In the genomic region with DNA sequence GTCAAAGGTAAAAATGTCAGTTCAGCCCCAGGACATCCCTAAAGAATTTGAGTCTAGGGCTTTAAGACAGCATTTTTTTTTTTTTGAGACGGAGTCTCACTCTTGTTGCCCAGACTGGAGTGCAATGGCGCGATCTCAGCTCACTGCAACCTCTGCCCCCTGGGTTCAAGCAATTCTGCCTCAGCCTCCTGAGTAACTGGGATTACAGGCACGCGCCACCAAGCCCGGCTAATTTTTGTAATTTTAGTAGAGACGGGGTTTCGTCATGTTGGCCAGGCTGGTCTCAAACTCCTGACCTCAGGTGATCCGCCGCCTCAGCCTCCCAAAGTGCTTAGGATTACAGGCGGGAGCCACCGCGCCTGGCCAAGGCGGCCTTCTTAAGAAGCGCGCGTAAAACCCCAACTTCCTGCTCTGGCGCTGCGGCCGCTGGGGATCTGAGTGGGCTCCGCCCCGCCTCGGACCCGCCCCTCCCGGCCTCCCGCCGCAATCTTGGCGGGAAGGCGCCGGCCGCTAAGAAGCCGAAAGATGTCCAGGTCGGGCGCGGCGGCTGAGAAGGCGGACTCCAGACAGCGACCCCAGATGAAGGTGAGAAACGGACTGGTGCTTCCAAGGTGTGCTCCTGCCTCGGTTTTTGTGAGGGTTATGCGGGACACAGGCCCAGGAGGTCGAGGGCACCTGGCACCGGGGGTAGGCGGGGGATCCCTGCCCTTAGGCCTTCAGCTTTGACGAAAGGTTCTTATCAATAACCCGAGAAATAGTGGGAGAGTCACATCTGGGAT, we compare ENCODE assay signal across 1 cellular context.
A peak's percentile ranks its signal among the peaks of the same experiment; 100 is the strongest.
TF ChIP-seq lines count a peak whose summit lies in the region.
"Not testable (repeated sequence)": the region's sequence is repeated elsewhere in the genome, so short reads cannot be mapped to it uniquely, and the experiment has no call there.

Gene WDR76, plus strand, starts transcription at position 495 of the 779 bp plus-strand sequence. Its CDS starts 31 bp downstream, at position 526.

TF ChIP-seq in HepG2, 621 proteins besides CTCF, POLR2A, EP300 and RAD21 (continued from another document and continues in another):
- peak; percentile 88; the same call in 1 of the 2 replicates for TF ChIP-seq E2F2 (CRISPR knock-in tag; IDR thresholded peaks at IDR 0.05; ENCODE audit: borderline replicate concordance)
- TF ChIP-seq ZNF891 (CRISPR knock-in tag; IDR thresholded peaks at IDR 0.05), result peak; percentile 38; the same call in 1 of the 2 replicates
- peak; percentile 62 for TF ChIP-seq ZFY (CRISPR knock-in tag; IDR thresholded peaks at IDR 0.05)
- TF ChIP-seq ZNF605 (CRISPR knock-in tag; IDR thresholded peaks at IDR 0.05), result 0 out of 2 replicates have a peak, but pooled peaks have one; percentile 33
- 0 out of 2 replicates have a peak, but pooled peaks have one; percentile 24 for TF ChIP-seq ZBTB38 (CRISPR knock-in tag; IDR thresholded peaks at IDR 0.05)
- TF ChIP-seq, protein P1, sequence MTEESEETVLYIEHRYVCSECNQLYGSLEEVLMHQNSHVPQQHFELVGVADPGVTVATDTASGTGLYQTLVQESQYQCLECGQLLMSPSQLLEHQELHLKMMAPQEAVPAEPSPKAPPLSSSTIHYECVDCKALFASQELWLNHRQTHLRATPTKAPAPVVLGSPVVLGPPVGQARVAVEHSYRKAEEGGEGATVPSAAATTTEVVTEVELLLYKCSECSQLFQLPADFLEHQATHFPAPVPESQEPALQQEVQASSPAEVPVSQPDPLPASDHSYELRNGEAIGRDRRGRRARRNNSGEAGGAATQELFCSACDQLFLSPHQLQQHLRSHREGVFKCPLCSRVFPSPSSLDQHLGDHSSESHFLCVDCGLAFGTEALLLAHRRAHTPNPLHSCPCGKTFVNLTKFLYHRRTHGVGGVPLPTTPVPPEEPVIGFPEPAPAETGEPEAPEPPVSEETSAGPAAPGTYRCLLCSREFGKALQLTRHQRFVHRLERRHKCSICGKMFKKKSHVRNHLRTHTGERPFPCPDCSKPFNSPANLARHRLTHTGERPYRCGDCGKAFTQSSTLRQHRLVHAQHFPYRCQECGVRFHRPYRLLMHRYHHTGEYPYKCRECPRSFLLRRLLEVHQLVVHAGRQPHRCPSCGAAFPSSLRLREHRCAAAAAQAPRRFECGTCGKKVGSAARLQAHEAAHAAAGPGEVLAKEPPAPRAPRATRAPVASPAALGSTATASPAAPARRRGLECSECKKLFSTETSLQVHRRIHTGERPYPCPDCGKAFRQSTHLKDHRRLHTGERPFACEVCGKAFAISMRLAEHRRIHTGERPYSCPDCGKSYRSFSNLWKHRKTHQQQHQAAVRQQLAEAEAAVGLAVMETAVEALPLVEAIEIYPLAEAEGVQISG (CRISPR knock-in tag; IDR thresholded peaks at IDR 0.05), result peak; percentile 87
- peak; percentile 81 for TF ChIP-seq GABPB1 (CRISPR knock-in tag; IDR thresholded peaks at IDR 0.05)
- peak; percentile 29; the same call in 1 of the 2 replicates for TF ChIP-seq YEATS2 (CRISPR knock-in tag; IDR thresholded peaks at IDR 0.05; ENCODE audit: borderline replicate concordance)
- TF ChIP-seq, protein P2, sequence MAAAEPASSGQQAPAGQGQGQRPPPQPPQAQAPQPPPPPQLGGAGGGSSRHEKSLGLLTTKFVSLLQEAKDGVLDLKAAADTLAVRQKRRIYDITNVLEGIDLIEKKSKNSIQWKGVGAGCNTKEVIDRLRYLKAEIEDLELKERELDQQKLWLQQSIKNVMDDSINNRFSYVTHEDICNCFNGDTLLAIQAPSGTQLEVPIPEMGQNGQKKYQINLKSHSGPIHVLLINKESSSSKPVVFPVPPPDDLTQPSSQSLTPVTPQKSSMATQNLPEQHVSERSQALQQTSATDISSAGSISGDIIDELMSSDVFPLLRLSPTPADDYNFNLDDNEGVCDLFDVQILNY (CRISPR knock-in tag; conservative IDR thresholded peaks at IDR 0.05), result peak; percentile 57; the same call in 1 of the 2 replicates
- not testable (repeated sequence) for TF ChIP-seq GABPA (IDR thresholded peaks at IDR 0.05; ENCODE audit: low read depth, low read length)
- peak; percentile 52 for TF ChIP-seq GABPA (CRISPR knock-in tag; IDR thresholded peaks at IDR 0.05; ENCODE audit: low read depth)
- TF ChIP-seq PHF20 (CRISPR knock-in tag; IDR thresholded peaks at IDR 0.05), result 0 out of 2 replicates have a peak, but pooled peaks have one; percentile 48
- peak; percentile 50 for TF ChIP-seq KMT2A (CRISPR knock-in tag; IDR thresholded peaks at IDR 0.05)
- TF ChIP-seq TFDP1 (CRISPR knock-in tag; IDR thresholded peaks at IDR 0.05; ENCODE audit: borderline replicate concordance), result peak; percentile 84; the same call in 1 of the 2 replicates
- peak; percentile 65 for TF ChIP-seq SAP130 (CRISPR knock-in tag; IDR thresholded peaks at IDR 0.05; ENCODE audit: low read depth)
- TF ChIP-seq RXRA (CRISPR knock-in tag; IDR thresholded peaks at IDR 0.05), result 0 out of 2 replicates have a peak, but pooled peaks have one; percentile 24
- TF ChIP-seq ZNF607 (CRISPR knock-in tag; IDR thresholded peaks at IDR 0.05; ENCODE audit: borderline replicate concordance), result 0 out of 2 replicates have a peak, but pooled peaks have one; percentile 24
- TF ChIP-seq SP5 (CRISPR knock-in tag; IDR thresholded peaks at IDR 0.05; ENCODE audit: borderline replicate concordance, low read depth), result 0 out of 2 replicates have a peak, but pooled peaks have one; percentile 26
- TF ChIP-seq SKI (IDR thresholded peaks at IDR 0.05; ENCODE audit: partially characterized antibody), result peak; percentile 14
- peak; percentile 91 for TF ChIP-seq E2F1 (CRISPR knock-in tag; IDR thresholded peaks at IDR 0.05)
- peak; percentile 54; the same call in 1 of the 2 replicates for TF ChIP-seq NR0B2 (CRISPR knock-in tag; IDR thresholded peaks at IDR 0.05)
- TF ChIP-seq, protein P3, sequence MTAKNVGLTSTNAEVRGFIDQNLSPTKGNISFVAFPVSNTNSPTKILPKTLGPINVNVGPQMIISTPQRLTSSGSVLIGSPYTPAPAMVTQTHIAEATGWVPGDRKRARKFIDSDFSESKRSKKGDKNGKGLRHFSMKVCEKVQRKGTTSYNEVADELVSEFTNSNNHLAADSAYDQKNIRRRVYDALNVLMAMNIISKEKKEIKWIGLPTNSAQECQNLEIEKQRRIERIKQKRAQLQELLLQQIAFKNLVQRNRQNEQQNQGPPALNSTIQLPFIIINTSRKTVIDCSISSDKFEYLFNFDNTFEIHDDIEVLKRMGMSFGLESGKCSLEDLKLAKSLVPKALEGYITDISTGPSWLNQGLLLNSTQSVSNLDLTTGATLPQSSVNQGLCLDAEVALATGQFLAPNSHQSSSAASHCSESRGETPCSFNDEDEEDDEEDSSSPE (CRISPR knock-in tag; IDR thresholded peaks at IDR 0.05), result peak; percentile 90
- 0 out of 2 replicates have a peak, but pooled peaks have one; percentile 20 for TF ChIP-seq ZNF263 (CRISPR knock-in tag; IDR thresholded peaks at IDR 0.05)
- peak; percentile 30 for TF ChIP-seq ASH2L (IDR thresholded peaks at IDR 0.05; ENCODE audit: insufficient read length, low read depth, low read length)
- peak; percentile 37; the same call in 1 of the 2 replicates for TF ChIP-seq SPEN (CRISPR knock-in tag; IDR thresholded peaks at IDR 0.05; ENCODE audit: low read depth)
- peak; percentile 20; the same call in 1 of the 2 replicates for TF ChIP-seq TBX2 (CRISPR knock-in tag; IDR thresholded peaks at IDR 0.05; ENCODE audit: borderline replicate concordance)
- TF ChIP-seq GATAD1 (CRISPR knock-in tag; IDR thresholded peaks at IDR 0.05), result peak; percentile 68
- TF ChIP-seq, protein P4, sequence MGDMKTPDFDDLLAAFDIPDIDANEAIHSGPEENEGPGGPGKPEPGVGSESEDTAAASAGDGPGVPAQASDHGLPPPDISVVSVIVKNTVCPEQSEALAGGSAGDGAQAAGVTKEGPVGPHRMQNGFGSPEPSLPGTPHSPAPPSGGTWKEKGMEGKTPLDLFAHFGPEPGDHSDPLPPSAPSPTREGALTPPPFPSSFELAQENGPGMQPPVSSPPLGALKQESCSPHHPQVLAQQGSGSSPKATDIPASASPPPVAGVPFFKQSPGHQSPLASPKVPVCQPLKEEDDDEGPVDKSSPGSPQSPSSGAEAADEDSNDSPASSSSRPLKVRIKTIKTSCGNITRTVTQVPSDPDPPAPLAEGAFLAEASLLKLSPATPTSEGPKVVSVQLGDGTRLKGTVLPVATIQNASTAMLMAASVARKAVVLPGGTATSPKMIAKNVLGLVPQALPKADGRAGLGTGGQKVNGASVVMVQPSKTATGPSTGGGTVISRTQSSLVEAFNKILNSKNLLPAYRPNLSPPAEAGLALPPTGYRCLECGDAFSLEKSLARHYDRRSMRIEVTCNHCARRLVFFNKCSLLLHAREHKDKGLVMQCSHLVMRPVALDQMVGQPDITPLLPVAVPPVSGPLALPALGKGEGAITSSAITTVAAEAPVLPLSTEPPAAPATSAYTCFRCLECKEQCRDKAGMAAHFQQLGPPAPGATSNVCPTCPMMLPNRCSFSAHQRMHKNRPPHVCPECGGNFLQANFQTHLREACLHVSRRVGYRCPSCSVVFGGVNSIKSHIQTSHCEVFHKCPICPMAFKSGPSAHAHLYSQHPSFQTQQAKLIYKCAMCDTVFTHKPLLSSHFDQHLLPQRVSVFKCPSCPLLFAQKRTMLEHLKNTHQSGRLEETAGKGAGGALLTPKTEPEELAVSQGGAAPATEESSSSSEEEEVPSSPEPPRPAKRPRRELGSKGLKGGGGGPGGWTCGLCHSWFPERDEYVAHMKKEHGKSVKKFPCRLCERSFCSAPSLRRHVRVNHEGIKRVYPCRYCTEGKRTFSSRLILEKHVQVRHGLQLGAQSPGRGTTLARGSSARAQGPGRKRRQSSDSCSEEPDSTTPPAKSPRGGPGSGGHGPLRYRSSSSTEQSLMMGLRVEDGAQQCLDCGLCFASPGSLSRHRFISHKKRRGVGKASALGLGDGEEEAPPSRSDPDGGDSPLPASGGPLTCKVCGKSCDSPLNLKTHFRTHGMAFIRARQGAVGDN (CRISPR knock-in tag; IDR thresholded peaks at IDR 0.05), result peak; percentile 88
- TF ChIP-seq KMT2B (CRISPR knock-in tag; IDR thresholded peaks at IDR 0.05), result peak; percentile 34; the same call in 1 of the 2 replicates
- TF ChIP-seq RBFOX2 (IDR thresholded peaks at IDR 0.05; ENCODE audit: low read depth, low read length), result peak; percentile 57
- TF ChIP-seq ZNF792 (CRISPR knock-in tag; IDR thresholded peaks at IDR 0.05), result 0 out of 2 replicates have a peak, but pooled peaks have one; percentile 23
- TF ChIP-seq ZNF143 (CRISPR knock-in tag; IDR thresholded peaks at IDR 0.05), result peak; percentile 45; the same call in 1 of the 2 replicates
- TF ChIP-seq, protein P5, sequence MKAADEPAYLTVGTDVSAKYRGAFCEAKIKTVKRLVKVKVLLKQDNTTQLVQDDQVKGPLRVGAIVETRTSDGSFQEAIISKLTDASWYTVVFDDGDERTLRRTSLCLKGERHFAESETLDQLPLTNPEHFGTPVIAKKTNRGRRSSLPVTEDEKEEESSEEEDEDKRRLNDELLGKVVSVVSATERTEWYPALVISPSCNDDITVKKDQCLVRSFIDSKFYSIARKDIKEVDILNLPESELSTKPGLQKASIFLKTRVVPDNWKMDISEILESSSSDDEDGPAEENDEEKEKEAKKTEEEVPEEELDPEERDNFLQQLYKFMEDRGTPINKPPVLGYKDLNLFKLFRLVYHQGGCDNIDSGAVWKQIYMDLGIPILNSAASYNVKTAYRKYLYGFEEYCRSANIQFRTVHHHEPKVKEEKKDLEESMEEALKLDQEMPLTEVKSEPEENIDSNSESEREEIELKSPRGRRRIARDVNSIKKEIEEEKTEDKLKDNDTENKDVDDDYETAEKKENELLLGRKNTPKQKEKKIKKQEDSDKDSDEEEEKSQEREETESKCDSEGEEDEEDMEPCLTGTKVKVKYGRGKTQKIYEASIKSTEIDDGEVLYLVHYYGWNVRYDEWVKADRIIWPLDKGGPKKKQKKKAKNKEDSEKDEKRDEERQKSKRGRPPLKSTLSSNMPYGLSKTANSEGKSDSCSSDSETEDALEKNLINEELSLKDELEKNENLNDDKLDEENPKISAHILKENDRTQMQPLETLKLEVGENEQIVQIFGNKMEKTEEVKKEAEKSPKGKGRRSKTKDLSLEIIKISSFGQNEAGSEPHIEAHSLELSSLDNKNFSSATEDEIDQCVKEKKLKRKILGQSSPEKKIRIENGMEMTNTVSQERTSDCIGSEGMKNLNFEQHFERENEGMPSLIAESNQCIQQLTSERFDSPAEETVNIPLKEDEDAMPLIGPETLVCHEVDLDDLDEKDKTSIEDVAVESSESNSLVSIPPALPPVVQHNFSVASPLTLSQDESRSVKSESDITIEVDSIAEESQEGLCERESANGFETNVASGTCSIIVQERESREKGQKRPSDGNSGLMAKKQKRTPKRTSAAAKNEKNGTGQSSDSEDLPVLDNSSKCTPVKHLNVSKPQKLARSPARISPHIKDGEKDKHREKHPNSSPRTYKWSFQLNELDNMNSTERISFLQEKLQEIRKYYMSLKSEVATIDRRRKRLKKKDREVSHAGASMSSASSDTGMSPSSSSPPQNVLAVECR (CRISPR knock-in tag; IDR thresholded peaks at IDR 0.05; ENCODE audit: borderline replicate concordance), result peak; percentile 51; the same call in 1 of the 2 replicates
- TF ChIP-seq ELF1 (CRISPR knock-in tag; IDR thresholded peaks at IDR 0.05), result peak; percentile 55
- TF ChIP-seq ZNF768 (CRISPR knock-in tag; IDR thresholded peaks at IDR 0.05), result peak; percentile 28; the same call in 1 of the 2 replicates
- 0 out of 2 replicates have a peak, but pooled peaks have one; percentile 38 for TF ChIP-seq HDAC1 (CRISPR knock-in tag; IDR thresholded peaks at IDR 0.05)
- TF ChIP-seq ZNF460 (CRISPR knock-in tag; IDR thresholded peaks at IDR 0.05; ENCODE audit: borderline replicate concordance), result peak; percentile 74
- peak; percentile 44; the same call in 1 of the 2 replicates for TF ChIP-seq ZFX (CRISPR knock-in tag; IDR thresholded peaks at IDR 0.05; ENCODE audit: low read depth)
